ENCODE assay signal across 9 cellular contexts in genomic region chr18:45825258-45825744, GRCh38. TPM values are rescaled to one million over a fixed set of nuclear protein-coding genes. Genes with fewer than 3 reads are reported as not detected.
A peak's percentile ranks its signal among the peaks of the same experiment; 100 is the strongest.
DNase-seq lines count a peak whose midpoint lies in the region; ATAC-seq and TF ChIP-seq lines count a peak whose summit lies in the region.
"Had no signal": no experiment of that assay in that cellular context is flagged by ENCODE, and none has a peak within 500 bp of the region (broad histone marks: within the 10 kb centered on the region; RNA-seq: fewer than 3 reads in every experiment).

A gene with protein sequence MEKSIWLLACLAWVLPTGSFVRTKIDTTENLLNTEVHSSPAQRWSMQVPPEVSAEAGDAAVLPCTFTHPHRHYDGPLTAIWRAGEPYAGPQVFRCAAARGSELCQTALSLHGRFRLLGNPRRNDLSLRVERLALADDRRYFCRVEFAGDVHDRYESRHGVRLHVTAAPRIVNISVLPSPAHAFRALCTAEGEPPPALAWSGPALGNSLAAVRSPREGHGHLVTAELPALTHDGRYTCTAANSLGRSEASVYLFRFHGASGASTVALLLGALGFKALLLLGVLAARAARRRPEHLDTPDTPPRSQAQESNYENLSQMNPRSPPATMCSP (plus strand): TSS chr18:45825675. CDS start chr18:45825729, 54 bp downstream.

- H3K4me2 ChIP-seq in DOHH2 (ENCODE audit: low read length), result peak within 1 kb of the TSS; percentile 22; the same call in 1 of the 2 replicates
- H3K4me2 ChIP-seq in osteoblast (ENCODE audit: insufficient read depth, low read length), result no peak within 1 kb of the TSS
- H3K4me2 ChIP-seq: hepatocyte had no signal

- no peaks in the 10 kb centered on the region for H3F3A ChIP-seq in DOHH2 (ENCODE audit: control insufficient read depth, insufficient read depth)

- H3K4me3 Mint-ChIP-seq in endothelial cell (ENCODE audit: unreplicated experiment), result peak within 1 kb of the TSS; percentile 64

- H3K27ac ChIP-seq in DOHH2 (ENCODE audit: low read depth, low read length) (no peak within 1 kb of the TSS), osteoblast (ENCODE audit: low read depth, low read length) (no peak within 1 kb of the TSS), substantia nigra (ENCODE audit: low read depth, low read length, poor library complexity, severe bottlenecking) (no peak within 1 kb of the TSS)
- H3K27ac ChIP-seq: hepatocyte, VCaP had no signal

- peak within 1 kb of the TSS; percentile 38 for H2AFZ ChIP-seq in osteoblast (ENCODE audit: low read length)
- H2AFZ ChIP-seq: hepatocyte had no signal

- no peak for TF ChIP-seq CTCF in DOHH2 (IDR thresholded peaks at IDR 0.05; ENCODE audit: low read depth, low read length, poor library complexity, severe bottlenecking)
- TF ChIP-seq CTCF in endothelial cell (IDR thresholded peaks at IDR 0.05; ENCODE audit: unreplicated experiment), result no peak
- TF ChIP-seq CTCF in osteoblast (IDR thresholded peaks at IDR 0.05; ENCODE audit: extremely low read depth, low read depth, low read length), result no peak

- H3K27ac Mint-ChIP-seq in endothelial cell (ENCODE audit: unreplicated experiment), result peak within 1 kb of the TSS; percentile 15

- H3K36me3 Mint-ChIP-seq in endothelial cell (ENCODE audit: low read depth, unreplicated experiment), result peaks cover 6% of the 10 kb centered on the region

- H3K4me3 ChIP-seq in DOHH2 (ENCODE audit: low read length) (no peak within 1 kb of the TSS), osteoblast (ENCODE audit: insufficient read depth, low read length) (no peak within 1 kb of the TSS)
- H3K4me3 ChIP-seq: hepatocyte had no signal

- DNase-seq in M059J (ENCODE audit: low read depth), result peak; percentile 74
- no peak for DNase-seq in endothelial cell (ENCODE audit: low spot score)
- DNase-seq in osteoblast (ENCODE audit: insufficient read length, low spot score, missing footprints), result no peak
- no peak for DNase-seq in T1000 (lab: John Stamatoyannopoulos, UW)
- no peak for DNase-seq in substantia nigra (lab: John Stamatoyannopoulos, UW)

- H3K79me2 ChIP-seq in DOHH2 (ENCODE audit: control insufficient read depth, low read length) (no peaks in the 10 kb centered on the region), osteoblast (ENCODE audit: insufficient read depth, low read length) (no peaks in the 10 kb centered on the region)
- H3K79me2 ChIP-seq: hepatocyte had no signal

- no peaks in the 10 kb centered on the region for H3K9me2 ChIP-seq in DOHH2 (replicated peaks; ENCODE audit: control insufficient read depth, low read length)

- H3K4me1 ChIP-seq in DOHH2 (ENCODE audit: control insufficient read depth, low read length), result peaks cover 25% of the 10 kb centered on the region
- H3K4me1 ChIP-seq in osteoblast (ENCODE audit: insufficient read depth, low read length), result peaks cover 27% of the 10 kb centered on the region

- H3K9me3 Mint-ChIP-seq in endothelial cell (ENCODE audit: unreplicated experiment), result peaks cover 6% of the 10 kb centered on the region

- peaks cover 10% of the 10 kb centered on the region for H3K27me3 ChIP-seq in DOHH2 (ENCODE audit: control insufficient read depth, low read length)
- no peaks in the 10 kb centered on the region for H3K27me3 ChIP-seq in osteoblast (ENCODE audit: insufficient read depth, low read length)
- H3K27me3 ChIP-seq: hepatocyte had no signal

- H3K9me3 ChIP-seq in DOHH2 (ENCODE audit: control insufficient read depth, insufficient read depth, low read length), result no peaks in the 10 kb centered on the region
- H3K9me3 ChIP-seq in osteoblast (ENCODE audit: low read depth, low read length), result no peaks in the 10 kb centered on the region

- peaks cover 22% of the 10 kb centered on the region for H3K4me1 Mint-ChIP-seq in endothelial cell (ENCODE audit: unreplicated experiment)

- no peaks in the 10 kb centered on the region for H4K20me1 ChIP-seq in DOHH2 (ENCODE audit: control insufficient read depth, insufficient read depth, low read depth, low read length)
- H4K20me1 ChIP-seq in osteoblast (ENCODE audit: insufficient read depth, low read length), result no peaks in the 10 kb centered on the region

- H3K36me3 ChIP-seq in DOHH2 (ENCODE audit: control insufficient read depth, low read length), result no peaks in the 10 kb centered on the region
- no peaks in the 10 kb centered on the region for H3K36me3 ChIP-seq in osteoblast (ENCODE audit: insufficient read depth, low read length)

- peaks cover 9% of the 10 kb centered on the region for H3K27me3 Mint-ChIP-seq in endothelial cell (ENCODE audit: unreplicated experiment)

- no peak for ATAC-seq in HG03342 (IDR thresholded peaks at IDR 0.05; ENCODE audit: unreplicated experiment)

RNA-seq across cellular contexts. Expression of the gene that starts here (rescaled TPM):
- 2.1 and 8.6 TPM in 2 replicates for total RNA-seq in M059J (2014; rRNA removed; shearing (Covaris generic))
- 2.7 TPM for total RNA-seq in endothelial cell (ENCODE audit: unreplicated experiment)
- total RNA-seq in osteoblast, result 8.0 and 12.1 TPM in 2 replicates
